Comparison of ENCODE assay signal across 1 cellular context in genomic region chr20:36849333-36850065, GRCh38.
TF ChIP-seq lines count a peak whose summit lies in the region.

No MANE protein-coding gene starts in this region.

TF ChIP-seq in HepG2, 621 proteins besides CTCF, POLR2A, EP300 and RAD21 (continued from another document):
- TF ChIP-seq NR2F6 (IDR thresholded peaks at IDR 0.05) = peak; percentile 17; the same call in 1 of the 2 replicates
- TF ChIP-seq NR2F6 (CRISPR knock-in tag; IDR thresholded peaks at IDR 0.05) = peak; percentile 57
- TF ChIP-seq ZNF263 (CRISPR knock-in tag; IDR thresholded peaks at IDR 0.05) = peak; percentile 89
- TF ChIP-seq, protein P1, sequence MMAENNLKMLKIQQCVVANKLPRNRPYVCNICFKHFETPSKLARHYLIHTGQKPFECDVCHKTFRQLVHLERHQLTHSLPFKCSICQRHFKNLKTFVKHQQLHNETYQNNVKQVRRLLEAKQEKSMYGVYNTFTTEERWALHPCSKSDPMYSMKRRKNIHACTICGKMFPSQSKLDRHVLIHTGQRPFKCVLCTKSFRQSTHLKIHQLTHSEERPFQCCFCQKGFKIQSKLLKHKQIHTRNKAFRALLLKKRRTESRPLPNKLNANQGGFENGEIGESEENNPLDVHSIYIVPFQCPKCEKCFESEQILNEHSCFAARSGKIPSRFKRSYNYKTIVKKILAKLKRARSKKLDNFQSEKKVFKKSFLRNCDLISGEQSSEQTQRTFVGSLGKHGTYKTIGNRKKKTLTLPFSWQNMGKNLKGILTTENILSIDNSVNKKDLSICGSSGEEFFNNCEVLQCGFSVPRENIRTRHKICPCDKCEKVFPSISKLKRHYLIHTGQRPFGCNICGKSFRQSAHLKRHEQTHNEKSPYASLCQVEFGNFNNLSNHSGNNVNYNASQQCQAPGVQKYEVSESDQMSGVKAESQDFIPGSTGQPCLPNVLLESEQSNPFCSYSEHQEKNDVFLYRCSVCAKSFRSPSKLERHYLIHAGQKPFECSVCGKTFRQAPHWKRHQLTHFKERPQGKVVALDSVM (CRISPR knock-in tag; IDR thresholded peaks at IDR 0.05) = peak; percentile 76; the same call in 1 of the 2 replicates
- no peak for TF ChIP-seq AGO2 (optimal IDR thresholded peaks at IDR 0.05; ENCODE audit: low read depth, low read length)
- TF ChIP-seq ZNF33B (CRISPR knock-in tag; IDR thresholded peaks at IDR 0.05) = no peak
- TF ChIP-seq ZNF367 (CRISPR knock-in tag; IDR thresholded peaks at IDR 0.05; ENCODE audit: borderline replicate concordance) = no peak
- no peak for TF ChIP-seq GPN1 (CRISPR knock-in tag; IDR thresholded peaks at IDR 0.05; ENCODE audit: borderline replicate concordance)
- no peak for TF ChIP-seq ZBTB43 (CRISPR knock-in tag; conservative IDR thresholded peaks at IDR 0.05)
- TF ChIP-seq, protein P2, sequence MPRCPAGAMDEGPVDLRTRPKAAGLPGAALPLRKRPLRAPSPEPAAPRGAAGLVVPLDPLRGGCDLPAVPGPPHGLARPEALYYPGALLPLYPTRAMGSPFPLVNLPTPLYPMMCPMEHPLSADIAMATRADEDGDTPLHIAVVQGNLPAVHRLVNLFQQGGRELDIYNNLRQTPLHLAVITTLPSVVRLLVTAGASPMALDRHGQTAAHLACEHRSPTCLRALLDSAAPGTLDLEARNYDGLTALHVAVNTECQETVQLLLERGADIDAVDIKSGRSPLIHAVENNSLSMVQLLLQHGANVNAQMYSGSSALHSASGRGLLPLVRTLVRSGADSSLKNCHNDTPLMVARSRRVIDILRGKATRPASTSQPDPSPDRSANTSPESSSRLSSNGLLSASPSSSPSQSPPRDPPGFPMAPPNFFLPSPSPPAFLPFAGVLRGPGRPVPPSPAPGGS (CRISPR knock-in tag; IDR thresholded peaks at IDR 0.05) = no peak
- TF ChIP-seq ZNF484 (CRISPR knock-in tag; IDR thresholded peaks at IDR 0.05; ENCODE audit: borderline replicate concordance, low read depth) = no peak
- TF ChIP-seq ZNF569 (CRISPR knock-in tag; IDR thresholded peaks at IDR 0.05; ENCODE audit: borderline replicate concordance) = no peak
- TF ChIP-seq, protein P3, sequence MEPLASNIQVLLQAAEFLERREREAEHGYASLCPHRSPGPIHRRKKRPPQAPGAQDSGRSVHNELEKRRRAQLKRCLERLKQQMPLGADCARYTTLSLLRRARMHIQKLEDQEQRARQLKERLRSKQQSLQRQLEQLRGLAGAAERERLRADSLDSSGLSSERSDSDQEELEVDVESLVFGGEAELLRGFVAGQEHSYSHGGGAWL (CRISPR knock-in tag; IDR thresholded peaks at IDR 0.05) = 0 out of 2 replicates have a peak, but pooled peaks have one; percentile 14
- TF ChIP-seq NFE2L2 (IDR thresholded peaks at IDR 0.05; ENCODE audit: low read length) = no peak
- no peak for TF ChIP-seq SNAPC5 (CRISPR knock-in tag; IDR thresholded peaks at IDR 0.05; ENCODE audit: borderline replicate concordance)
- no peak for TF ChIP-seq ZKSCAN5 (CRISPR knock-in tag; IDR thresholded peaks at IDR 0.05)
- no peak for TF ChIP-seq ETV5 (CRISPR knock-in tag; IDR thresholded peaks at IDR 0.05; ENCODE audit: borderline replicate concordance)
- 0 out of 2 replicates have a peak, but pooled peaks have one; percentile 37 for TF ChIP-seq ZNF83 (CRISPR knock-in tag; IDR thresholded peaks at IDR 0.05; ENCODE audit: borderline replicate concordance)
- peak; percentile 40; the same call in 1 of the 2 replicates for TF ChIP-seq ZNF607 (CRISPR knock-in tag; IDR thresholded peaks at IDR 0.05; ENCODE audit: borderline replicate concordance)
- TF ChIP-seq ZNF737 (CRISPR knock-in tag; IDR thresholded peaks at IDR 0.05; ENCODE audit: borderline replicate concordance) = no peak
- TF ChIP-seq HNF4A (CRISPR knock-in tag; IDR thresholded peaks at IDR 0.05) = peak; percentile 33; the same call in 1 of the 2 replicates
- TF ChIP-seq DMAP1 (CRISPR knock-in tag; IDR thresholded peaks at IDR 0.05) = no peak
- TF ChIP-seq, protein P4, sequence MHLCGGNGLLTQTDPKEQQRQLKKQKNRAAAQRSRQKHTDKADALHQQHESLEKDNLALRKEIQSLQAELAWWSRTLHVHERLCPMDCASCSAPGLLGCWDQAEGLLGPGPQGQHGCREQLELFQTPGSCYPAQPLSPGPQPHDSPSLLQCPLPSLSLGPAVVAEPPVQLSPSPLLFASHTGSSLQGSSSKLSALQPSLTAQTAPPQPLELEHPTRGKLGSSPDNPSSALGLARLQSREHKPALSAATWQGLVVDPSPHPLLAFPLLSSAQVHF (CRISPR knock-in tag; IDR thresholded peaks at IDR 0.05) = no peak
- 0 out of 2 replicates have a peak, but pooled peaks have one; percentile 36 for TF ChIP-seq HES4 (CRISPR knock-in tag; IDR thresholded peaks at IDR 0.05; ENCODE audit: borderline replicate concordance)
- TF ChIP-seq ZKSCAN1 (IDR thresholded peaks at IDR 0.05; ENCODE audit: low read length) = no peak
- TF ChIP-seq REXO4 (CRISPR knock-in tag; IDR thresholded peaks at IDR 0.05; ENCODE audit: borderline replicate concordance) = no peak
